ENCODE assay signal across 1 cellular context in the genomic region with DNA sequence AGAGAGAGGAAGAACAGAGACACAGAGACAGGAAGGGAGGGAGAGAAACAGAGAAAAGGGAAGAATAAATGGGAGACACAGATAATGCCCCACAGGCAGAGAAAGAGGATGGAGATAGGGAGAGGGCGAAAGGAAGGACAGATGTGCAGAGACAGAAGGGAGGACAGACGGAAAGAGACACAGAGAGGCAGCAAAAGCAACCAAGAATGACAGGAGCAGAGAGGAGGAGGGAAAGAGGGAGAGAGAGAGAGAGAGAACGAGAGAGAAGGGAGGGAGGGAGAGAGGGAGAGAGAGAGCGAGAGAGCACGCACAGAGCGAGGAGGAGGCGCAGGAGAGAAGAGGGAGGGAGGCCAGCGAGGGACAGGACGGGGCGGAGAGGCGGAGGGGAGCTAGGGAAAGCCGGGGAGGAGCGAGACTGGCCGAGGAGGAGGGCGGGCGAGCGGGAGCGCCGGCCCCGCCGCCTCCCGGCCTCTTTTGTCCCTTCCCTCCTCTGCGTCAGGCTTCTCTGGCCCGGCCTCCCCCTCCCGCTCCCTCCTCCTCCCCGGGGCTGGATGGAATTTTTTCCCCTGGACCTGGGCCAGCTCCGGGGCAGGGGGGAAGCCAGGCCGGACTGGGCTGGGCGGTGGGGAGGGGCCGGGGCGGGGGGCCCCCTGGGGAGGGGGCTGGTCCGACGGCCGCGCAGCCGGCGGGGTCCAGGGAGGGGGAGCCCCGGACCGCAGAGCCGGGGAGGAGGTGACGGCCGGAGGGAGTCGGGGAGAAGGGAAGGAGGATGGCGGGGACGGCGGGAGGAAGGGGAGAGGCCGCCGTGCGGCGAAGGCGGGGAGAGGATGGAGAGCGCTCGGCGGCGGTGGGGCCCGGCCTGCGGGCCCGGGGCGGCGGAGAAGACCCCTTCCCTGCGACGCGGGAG.
A peak's percentile ranks its signal among the peaks of the same experiment; 100 is the strongest.
TF ChIP-seq lines count a peak whose summit lies in the region.

No MANE protein-coding gene starts in this region.

TF ChIP-seq in neural cell, 6 proteins besides CTCF, POLR2A, EP300 and RAD21 (continued from another document):
- TF ChIP-seq EZH2 (IDR thresholded peaks at IDR 0.05; ENCODE audit: borderline replicate concordance, insufficient read depth, low read length, poor library complexity, severe bottlenecking) (no peak), SMC3 (conservative IDR thresholded peaks at IDR 0.05; ENCODE audit: poor library complexity) (peak; percentile 26)
